ENCODE assay signal across 1 cellular context in genomic region chr15:40859206-40859851, GRCh38.
A peak's percentile ranks its signal among the peaks of the same experiment; 100 is the strongest.
TF ChIP-seq lines count a peak whose summit lies in the region.

No MANE protein-coding gene starts in this region.

TF ChIP-seq in HepG2, 621 proteins besides CTCF, POLR2A, EP300 and RAD21 (continued from another document and continues in another):
- TF ChIP-seq ZMAT3 (CRISPR knock-in tag; conservative IDR thresholded peaks at IDR 0.05) (0 out of 2 replicates have a peak, but pooled peaks have one; percentile 59), MIER2 (CRISPR knock-in tag; IDR thresholded peaks at IDR 0.05) (no peak), ZNF414 (CRISPR knock-in tag; IDR thresholded peaks at IDR 0.05) (no peak), GPN1 (CRISPR knock-in tag; IDR thresholded peaks at IDR 0.05; ENCODE audit: borderline replicate concordance) (no peak), ZNF367 (CRISPR knock-in tag; IDR thresholded peaks at IDR 0.05; ENCODE audit: borderline replicate concordance) (no peak), ZFP91 (CRISPR knock-in tag; IDR thresholded peaks at IDR 0.05; ENCODE audit: borderline replicate concordance) (peak; percentile 31; the same call in 1 of the 2 replicates), CCAR2 (optimal IDR thresholded peaks at IDR 0.05; ENCODE audit: low read depth, low read length) (no peak), ZNF816 (CRISPR knock-in tag; IDR thresholded peaks at IDR 0.05; ENCODE audit: borderline replicate concordance) (no peak), ATRX (CRISPR knock-in tag; IDR thresholded peaks at IDR 0.05; ENCODE audit: borderline replicate concordance) (no peak), SNAPC2 (CRISPR knock-in tag; IDR thresholded peaks at IDR 0.05) (no peak), THAP11 (CRISPR knock-in tag; IDR thresholded peaks at IDR 0.05) (0 out of 2 replicates have a peak, but pooled peaks have one; percentile 11), PLSCR1 (CRISPR knock-in tag; IDR thresholded peaks at IDR 0.05; ENCODE audit: borderline replicate concordance) (no peak), HNRNPUL1 (IDR thresholded peaks at IDR 0.05; ENCODE audit: low read depth, low read length) (no peak), HMGA1 (CRISPR knock-in tag; conservative IDR thresholded peaks at IDR 0.05) (no peak), ZNF605 (CRISPR knock-in tag; IDR thresholded peaks at IDR 0.05) (no peak), MIXL1 (CRISPR knock-in tag; IDR thresholded peaks at IDR 0.05) (no peak), ESRRA (CRISPR knock-in tag; IDR thresholded peaks at IDR 0.05; ENCODE audit: low read depth) (no peak), CBFB (CRISPR knock-in tag; IDR thresholded peaks at IDR 0.05) (no peak), PAWR (CRISPR knock-in tag; IDR thresholded peaks at IDR 0.05; ENCODE audit: borderline replicate concordance) (no peak), ZNF441 (CRISPR knock-in tag; IDR thresholded peaks at IDR 0.05; ENCODE audit: borderline replicate concordance) (no peak), ISX (CRISPR knock-in tag; conservative IDR thresholded peaks at IDR 0.05) (no peak), ZNF678 (CRISPR knock-in tag; IDR thresholded peaks at IDR 0.05) (no peak), TEAD3 (CRISPR knock-in tag; optimal IDR thresholded peaks at IDR 0.05; ENCODE audit: borderline replicate concordance) (peak; percentile 39), POLR2G (IDR thresholded peaks at IDR 0.05; ENCODE audit: low read depth, low read length) (no peak), ATF2 (CRISPR knock-in tag; IDR thresholded peaks at IDR 0.05) (no peak), PBX3 (CRISPR knock-in tag; IDR thresholded peaks at IDR 0.05; ENCODE audit: borderline replicate concordance) (no peak), TRAFD1 (CRISPR knock-in tag; IDR thresholded peaks at IDR 0.05; ENCODE audit: borderline replicate concordance) (no peak), ZNF431 (CRISPR knock-in tag; IDR thresholded peaks at IDR 0.05; ENCODE audit: borderline replicate concordance, low read depth) (no peak), ERF (CRISPR knock-in tag; IDR thresholded peaks at IDR 0.05) (no peak), ZNF687 (CRISPR knock-in tag; IDR thresholded peaks at IDR 0.05) (peak; percentile 69), SNAPC5 (CRISPR knock-in tag; IDR thresholded peaks at IDR 0.05; ENCODE audit: borderline replicate concordance) (no peak), ZIK1 (CRISPR knock-in tag; IDR thresholded peaks at IDR 0.05; ENCODE audit: borderline replicate concordance, low read depth) (no peak), ELF4 (CRISPR knock-in tag; IDR thresholded peaks at IDR 0.05; ENCODE audit: borderline replicate concordance) (no peak), MEF2D (CRISPR knock-in tag; IDR thresholded peaks at IDR 0.05) (no peak), GATAD2A (CRISPR knock-in tag; IDR thresholded peaks at IDR 0.05) (peak; percentile 54; the same call in 1 of the 2 replicates), SKIL (CRISPR knock-in tag; IDR thresholded peaks at IDR 0.05; ENCODE audit: borderline replicate concordance) (no peak), LRRFIP1 (CRISPR knock-in tag; conservative IDR thresholded peaks at IDR 0.05) (no peak), NRL (CRISPR knock-in tag; IDR thresholded peaks at IDR 0.05; ENCODE audit: borderline replicate concordance) (no peak), ZNF530 (CRISPR knock-in tag; IDR thresholded peaks at IDR 0.05; ENCODE audit: low read depth) (no peak), TMF1 (CRISPR knock-in tag; IDR thresholded peaks at IDR 0.05; ENCODE audit: low read depth) (no peak), ARNT (IDR thresholded peaks at IDR 0.05) (no peak), TRIM22 (IDR thresholded peaks at IDR 0.05) (no peak), CEBPB (IDR thresholded peaks at IDR 0.05; ENCODE audit: borderline replicate concordance, low read depth, low read length) (no peak), RBAK (CRISPR knock-in tag; IDR thresholded peaks at IDR 0.05) (no peak), PRMT3 (CRISPR knock-in tag; IDR thresholded peaks at IDR 0.05; ENCODE audit: borderline replicate concordance, low read depth) (no peak), IKZF4 (CRISPR knock-in tag; IDR thresholded peaks at IDR 0.05; ENCODE audit: borderline replicate concordance, low read depth, not compliant biosample characterization) (no peak), SP140L (CRISPR knock-in tag; IDR thresholded peaks at IDR 0.05; ENCODE audit: borderline replicate concordance) (no peak), MEIS1 (CRISPR knock-in tag; IDR thresholded peaks at IDR 0.05; ENCODE audit: borderline replicate concordance) (no peak), ZFP90 (CRISPR knock-in tag; IDR thresholded peaks at IDR 0.05; ENCODE audit: borderline replicate concordance) (no peak), ZNF766 (CRISPR knock-in tag; IDR thresholded peaks at IDR 0.05; ENCODE audit: borderline replicate concordance) (no peak)
